Comparison of ENCODE assay signal across 8 cellular contexts in the genomic region with DNA sequence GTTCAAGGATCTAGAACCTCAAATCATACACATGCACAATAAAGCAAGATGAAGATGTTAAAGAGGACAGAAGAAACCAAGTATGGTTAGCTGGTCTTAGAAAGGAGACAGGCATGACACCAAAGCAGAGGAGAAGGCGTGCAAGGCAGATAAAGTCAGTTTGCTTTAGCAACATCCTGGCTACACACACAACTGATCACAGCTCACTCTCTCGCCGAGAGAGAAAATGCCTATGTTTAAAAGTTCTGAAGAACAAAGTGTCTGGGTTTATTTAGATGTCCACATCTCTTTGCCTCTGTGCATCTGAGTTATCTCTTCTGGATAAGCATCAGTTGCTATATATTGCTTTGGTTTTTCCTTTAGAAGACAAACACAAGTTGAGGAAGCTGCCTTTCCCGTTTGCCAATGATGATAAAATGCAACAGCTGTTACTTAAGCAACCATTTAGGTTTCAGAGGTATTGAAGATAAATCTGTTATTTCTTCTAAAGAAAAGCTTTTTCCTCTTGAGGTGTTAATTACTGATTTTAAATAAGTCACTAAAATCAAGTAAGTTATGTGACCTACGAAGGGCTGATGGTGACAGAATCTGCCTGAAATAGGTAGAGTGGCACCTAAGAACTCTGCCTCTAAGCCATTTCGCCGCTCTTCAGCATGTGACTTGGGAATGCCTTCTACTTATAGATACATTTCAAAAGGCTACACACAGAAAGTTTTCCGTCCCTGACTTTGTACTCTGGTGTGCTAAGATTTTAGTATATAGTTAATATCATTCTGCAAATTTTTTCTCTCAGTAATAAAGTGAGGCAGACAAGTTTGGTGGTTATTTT.
DNase-seq lines count a peak whose midpoint lies in the region; ATAC-seq and TF ChIP-seq lines count a peak whose summit lies in the region.

No MANE protein-coding gene starts in this region.

- POLR2A ChIA-PET in RWPE1 (lab: Yijun Ruan, JAX; ENCODE audit: low non-redundant PET) = no interaction called here

- CTCF ChIA-PET in RWPE1 (lab: Yijun Ruan, JAX) = no interaction called here

- no peaks in the 10 kb centered on the region for H3K9me3 ChIP-seq in endodermal cell (ENCODE audit: control insufficient read depth, low read length)

- TF ChIP-seq CTCF in RWPE1 (conservative IDR thresholded peaks at IDR 0.05; ENCODE audit: low read depth) = no peak
- no peak for TF ChIP-seq CTCF in endodermal cell (conservative IDR thresholded peaks at IDR 0.05)

- WGBS in endodermal cell (ENCODE audit: insufficient coverage in 1 of 2, insufficient read length in 1 of 2), 2 experiments = 91 to 100% methylated on average over 3 to 8 of the region's 8 CpGs

- H3K4me3 Mint-ChIP-seq in endodermal cell = no peak overlapping the region

- H3K27ac Mint-ChIP-seq in endodermal cell = no peak overlapping the region

- peaks cover 3% of the 10 kb centered on the region for H3K4me1 ChIP-seq in endodermal cell (ENCODE audit: control insufficient read depth, insufficient read depth, low read length)

- no peaks in the 10 kb centered on the region for H3K4me1 Mint-ChIP-seq in endodermal cell

- H3K9me3 Mint-ChIP-seq in endodermal cell = no peaks in the 10 kb centered on the region

- H3K27ac ChIP-seq in RWPE1 (no peak overlapping the region), endodermal cell (ENCODE audit: low read depth, low read length) (no peak overlapping the region)

- ATAC-seq in GM18498 (IDR thresholded peaks at IDR 0.05; ENCODE audit: unreplicated experiment) (peak; percentile 36), GM21367 (IDR thresholded peaks at IDR 0.05; ENCODE audit: unreplicated experiment) (peak; percentile 42), HG03280 (IDR thresholded peaks at IDR 0.05; ENCODE audit: unreplicated experiment) (peak; percentile 50)

- no peaks in the 10 kb centered on the region for H3K36me3 Mint-ChIP-seq in endodermal cell (ENCODE audit: low read depth)

- H3K36me3 ChIP-seq in endodermal cell (ENCODE audit: control insufficient read depth, insufficient read depth, low read length) = no peaks in the 10 kb centered on the region

- H3K9ac ChIP-seq in endodermal cell (ENCODE audit: extremely low read depth, low read length, poor library complexity, severe bottlenecking) = no peak overlapping the region

- DNase-seq in erythroblast (lab: John Stamatoyannopoulos, UW) = peak; percentile 54 to 62
- DNase-seq in RWPE1 (ENCODE audit: low spot score) = no peak
- no peak for DNase-seq in AG08395 (ENCODE audit: low spot score)
- no peak for DNase-seq in mucosa of gallbladder (ENCODE audit: low spot score)
- DNase-seq in endodermal cell = no peak

- H3K27me3 ChIP-seq in endodermal cell (ENCODE audit: control insufficient read depth, insufficient read depth, low read length, poor library complexity, severe bottlenecking) = no peaks in the 10 kb centered on the region

- no peaks in the 10 kb centered on the region for H3K27me3 Mint-ChIP-seq in endodermal cell (ENCODE audit: insufficient read depth)

- no peak for TF ChIP-seq POLR2A in erythroblast (IDR thresholded peaks at IDR 0.05; ENCODE audit: low read length)

- H3K4me3 ChIP-seq in endodermal cell (ENCODE audit: low read length) = no peak overlapping the region

Comparison
In these comparisons a context has a peak if more than half of its experiments do, and no peak if none do; other contexts are left out.
1. DNase-seq: peak in erythroblast (2 of 2); none in RWPE1 (single experiment), AG08395 (single experiment), mucosa of gallbladder (single experiment) and endodermal cell (single experiment).
2. Peak in every context shown above with its lines, with median percentiles within 50 percentile points of each other: ATAC-seq.